Comparison of ENCODE assay signal across 20 cellular contexts in genomic region chr1:45630429-45630828, GRCh38. TPM values are rescaled to one million over a fixed set of nuclear protein-coding genes. Genes with fewer than 3 reads are reported as not detected.
DNase-seq lines count a peak whose midpoint lies in the region; ATAC-seq, FAIRE-seq and TF ChIP-seq lines count a peak whose summit lies in the region.
"Had no signal": no experiment of that assay in that cellular context is flagged by ENCODE, and none has a peak within 500 bp of the region (broad histone marks: within the 10 kb centered on the region; RNA-seq: fewer than 3 reads in every experiment).

No MANE protein-coding gene starts in this region.

- H3K9ac ChIP-seq in K562 (ENCODE audit: insufficient read depth in 1 of 2, low read depth in 2 of 2, low read length in 2 of 2) = no peak overlapping the region
- no peak overlapping the region for H3K9ac ChIP-seq in trophoblast cell (ENCODE audit: low read length)

- H2BK5ac ChIP-seq in trophoblast cell (ENCODE audit: low read depth, low read length, poor library complexity) = peak overlapping the region; percentile 14

- H3K4me1 Mint-ChIP-seq in activated CD4-positive, alpha-beta memory T cell treated with anti-CD3 and anti-CD28 coated beads for 36 hours (ENCODE audit: low read depth) = no peaks in the 10 kb centered on the region
- no peaks in the 10 kb centered on the region for H3K4me1 Mint-ChIP-seq in activated CD4-positive, alpha-beta memory T cell treated with anti-CD3 and anti-CD28 coated beads, Interleukin-2, amount 10 ng/mL, durations not matched to agents 7 days and 5 days
- H3K4me1 Mint-ChIP-seq in Calu3 (ENCODE audit: low read depth, unreplicated experiment) = no peaks in the 10 kb centered on the region
- H3K4me1 Mint-ChIP-seq: GM23338 had no signal

- 83% methylated on average over 1 of the region's 1 CpG for WGBS in K562 (ENCODE audit: insufficient coverage, low coverage, missing lambda C conversion rate)
- no CpG with 5 or more reads among the region's 1 CpG for WGBS in trophoblast cell (ENCODE audit: extremely low coverage, insufficient coverage, insufficient read length)

- CTCF ChIA-PET in activated CD4-positive, alpha-beta memory T cell treated with anti-CD3 and anti-CD28 coated beads for 36 hours (lab: Charles Lee) = no interaction called here
- CTCF ChIA-PET in activated CD4-positive, alpha-beta memory T cell treated with anti-CD3 and anti-CD28 coated beads, Interleukin-2, amount 10 ng/mL, durations not matched to agents 7 days and 5 days (lab: Charles Lee) = no interaction called here
- CTCF ChIA-PET in Calu3 (lab: Charles Lee) (no interaction called here), K562 (lab: Yijun Ruan, JAX; ENCODE audit: low intra/inter-chr PET ratio) (no interaction called here)

- POLR2A ChIA-PET in activated CD4-positive, alpha-beta memory T cell treated with anti-CD3 and anti-CD28 coated beads for 36 hours (lab: Charles Lee) = no interaction called here
- POLR2A ChIA-PET in activated CD4-positive, alpha-beta memory T cell treated with anti-CD3 and anti-CD28 coated beads, Interleukin-2, amount 10 ng/mL, durations not matched to agents 7 days and 5 days (lab: Charles Lee) = no interaction called here
- POLR2A ChIA-PET in K562 (lab: Yijun Ruan, JAX) = no interaction called here

- H2BK120ac ChIP-seq in trophoblast cell (ENCODE audit: insufficient read depth, low read length, poor library complexity) = no peak overlapping the region

- ATAC-seq in K562 (no peak), gastrocnemius medialis (no peak)
- ATAC-seq: GM23338, HCT116, PC-3 had no signal

- H4K20me1 ChIP-seq in K562 (replicated peaks; ENCODE audit: control insufficient read depth, insufficient read depth, low read length) = no peaks in the 10 kb centered on the region

- H3K27ac ChIP-seq in K562 (ENCODE audit: extremely low read depth, low read depth, low read length) (no peak overlapping the region), trophoblast cell (ENCODE audit: low read depth, low read length) (no peak overlapping the region), gastrocnemius medialis (peak overlapping the region in 1 of 4 donors; percentile 21)
- H3K27ac ChIP-seq: RWPE1 had no signal

- H3K27ac Mint-ChIP-seq in activated CD4-positive, alpha-beta memory T cell treated with anti-CD3 and anti-CD28 coated beads for 36 hours = peak overlapping the region; percentile 51
- no peak overlapping the region for H3K27ac Mint-ChIP-seq in activated CD4-positive, alpha-beta memory T cell treated with anti-CD3 and anti-CD28 coated beads, Interleukin-2, amount 10 ng/mL, durations not matched to agents 7 days and 5 days
- peak overlapping the region; percentile 17 for H3K27ac Mint-ChIP-seq in Calu3 (ENCODE audit: unreplicated experiment)
- H3K27ac Mint-ChIP-seq: GM23338 had no signal

- no peaks in the 10 kb centered on the region for H3K27me3 Mint-ChIP-seq in activated CD4-positive, alpha-beta memory T cell treated with anti-CD3 and anti-CD28 coated beads for 36 hours
- no peaks in the 10 kb centered on the region for H3K27me3 Mint-ChIP-seq in activated CD4-positive, alpha-beta memory T cell treated with anti-CD3 and anti-CD28 coated beads, Interleukin-2, amount 10 ng/mL, durations not matched to agents 7 days and 5 days
- no peaks in the 10 kb centered on the region for H3K27me3 Mint-ChIP-seq in Calu3 (ENCODE audit: unreplicated experiment)
- H3K27me3 Mint-ChIP-seq: CD8-positive, alpha-beta memory T cell had no signal

- no peaks in the 10 kb centered on the region for H3K4me1 ChIP-seq in K562 (replicated peaks in 1 of 2; ENCODE audit: control insufficient read depth in 2 of 2, insufficient read depth in 2 of 2, low read length in 2 of 2)
- no peaks in the 10 kb centered on the region for H3K4me1 ChIP-seq in trophoblast cell (ENCODE audit: control insufficient read depth in 1 of 2, insufficient read depth in 2 of 2, low read length in 2 of 2)
- no peaks in the 10 kb centered on the region for H3K4me1 ChIP-seq in gastrocnemius medialis
- H3K4me1 ChIP-seq: BE2C had no signal

- peaks cover 39% of the 10 kb centered on the region for H3K36me3 Mint-ChIP-seq in activated CD4-positive, alpha-beta memory T cell treated with anti-CD3 and anti-CD28 coated beads for 36 hours
- peaks cover 60% of the 10 kb centered on the region for H3K36me3 Mint-ChIP-seq in activated CD4-positive, alpha-beta memory T cell treated with anti-CD3 and anti-CD28 coated beads, Interleukin-2, amount 10 ng/mL, durations not matched to agents 7 days and 5 days (ENCODE audit: low read depth)
- peaks cover 54% of the 10 kb centered on the region for H3K36me3 Mint-ChIP-seq in Calu3 (ENCODE audit: insufficient read depth, unreplicated experiment)

- H3K27me3 ChIP-seq in K562 (ENCODE audit: control insufficient read depth in 2 of 2, insufficient read depth in 2 of 2, low read length in 2 of 2) = no peaks in the 10 kb centered on the region; a peak in 1 of 5 replicates
- H3K27me3 ChIP-seq in trophoblast cell (ENCODE audit: insufficient read depth, low read length) = no peaks in the 10 kb centered on the region
- H3K27me3 ChIP-seq in gastrocnemius medialis = no peaks in the 10 kb centered on the region
- H3K27me3 ChIP-seq: BE2C had no signal

- H3K23ac ChIP-seq in trophoblast cell (ENCODE audit: low read length) = no peak overlapping the region

- no peaks in the 10 kb centered on the region for H3K9me3 Mint-ChIP-seq in activated CD4-positive, alpha-beta memory T cell treated with anti-CD3 and anti-CD28 coated beads for 36 hours
- H3K9me3 Mint-ChIP-seq in activated CD4-positive, alpha-beta memory T cell treated with anti-CD3 and anti-CD28 coated beads, Interleukin-2, amount 10 ng/mL, durations not matched to agents 7 days and 5 days = no peaks in the 10 kb centered on the region
- no peaks in the 10 kb centered on the region for H3K9me3 Mint-ChIP-seq in Calu3 (ENCODE audit: low read depth, unreplicated experiment)
- H3K9me3 Mint-ChIP-seq: CD8-positive, alpha-beta memory T cell; GM23338 had no signal

- no peaks in the 10 kb centered on the region for H3K9me1 ChIP-seq in K562 (ENCODE audit: control insufficient read depth, insufficient read depth, low read length)

- H2BK12ac ChIP-seq in trophoblast cell (ENCODE audit: low read length) = no peak overlapping the region

- TF ChIP-seq CTCF in Calu3 (IDR thresholded peaks at IDR 0.05; ENCODE audit: unreplicated experiment) (no peak), K562 (IDR thresholded peaks at IDR 0.05 in 2 of 3, conservative IDR thresholded peaks at IDR 0.05 in 1 of 3; ENCODE audit: insufficient read depth in 2 of 3, low read depth in 1 of 3, low read length in 3 of 3) (no peak), gastrocnemius medialis (IDR thresholded peaks at IDR 0.05 in 4 of 5, conservative IDR thresholded peaks at IDR 0.05 in 1 of 5) (no peak)

- no peak overlapping the region for H3K14ac ChIP-seq in trophoblast cell (ENCODE audit: low read length)

- no peak for DNase-seq in activated CD4-positive, alpha-beta memory T cell treated with anti-CD3 and anti-CD28 coated beads for 36 hours
- DNase-seq in activated CD4-positive, alpha-beta memory T cell treated with anti-CD3 and anti-CD28 coated beads, Interleukin-2, amount 10 ng/mL, durations not matched to agents 7 days and 5 days = no peak
- DNase-seq in Calu3 (no peak), K562 (ENCODE audit: extremely low read depth in 1 of 4, low spot score in 3 of 4) (no peak), trophoblast cell (no peak), gastrocnemius medialis (no peak), DMS 273 treated with DMSO at 0.1 percent for 48 hours (lab: John Stamatoyannopoulos, UW) (no peak)
- no peak for DNase-seq in activated CD8-positive, alpha-beta memory T cell treated with anti-CD3 and anti-CD28 coated beads, Interleukin-2, amount 50 U/mL, for 48 hours
- DNase-seq: 8988T; BE2C; CD8-positive, alpha-beta memory T cell; KBM-7; MV-4-11; NCI-H1436; NCI-H2081; NCI-H748 treated with DMSO at 0.1 percent for 48 hours; PC-3 had no signal

- peaks cover 94% of the 10 kb centered on the region for H3K36me3 ChIP-seq in K562 (ENCODE audit: control insufficient read depth, insufficient read depth, low read length)
- peaks cover 34 to 62% of the 10 kb centered on the region in 2 experiments for H3K36me3 ChIP-seq in trophoblast cell (ENCODE audit: control insufficient read depth in 1 of 2, insufficient read depth in 2 of 2, low read length in 2 of 2)
- peaks cover 8 to 97% of the 10 kb centered on the region in 2 donors for H3K36me3 ChIP-seq in gastrocnemius medialis

- H4K91ac ChIP-seq in trophoblast cell (ENCODE audit: low read depth, low read length) = no peak overlapping the region

- H3K79me2 ChIP-seq in K562 (ENCODE audit: control insufficient read depth, insufficient read depth, low read length) = no peaks in the 10 kb centered on the region
- no peaks in the 10 kb centered on the region for H3K79me2 ChIP-seq in trophoblast cell (ENCODE audit: control insufficient read depth, insufficient read depth, low read length, poor library complexity)

- H2AK5ac ChIP-seq in trophoblast cell (ENCODE audit: low read length) = no peak overlapping the region

- H3K4ac ChIP-seq in trophoblast cell (ENCODE audit: low read depth, low read length) = no peak overlapping the region

- FAIRE-seq in K562 (lab: Jason Lieb, UNC) = no peak

- H3K18ac ChIP-seq in trophoblast cell (ENCODE audit: low read length) = no peak overlapping the region

- H3K4me2 ChIP-seq in K562 (ENCODE audit: insufficient read depth, low read length) (no peak overlapping the region), trophoblast cell (ENCODE audit: low read length) (no peak overlapping the region)
- H3K4me2 ChIP-seq: GM23338 had no signal

- no peak for TF ChIP-seq RAD21 in K562 (CRISPR knock-in tag; conservative IDR thresholded peaks at IDR 0.05 in 1 of 2, IDR thresholded peaks at IDR 0.05 in 1 of 2)

- H3K4me3 Mint-ChIP-seq in activated CD4-positive, alpha-beta memory T cell treated with anti-CD3 and anti-CD28 coated beads for 36 hours = no peak overlapping the region
- H3K4me3 Mint-ChIP-seq in activated CD4-positive, alpha-beta memory T cell treated with anti-CD3 and anti-CD28 coated beads, Interleukin-2, amount 10 ng/mL, durations not matched to agents 7 days and 5 days = no peak overlapping the region
- H3K4me3 Mint-ChIP-seq in Calu3 (ENCODE audit: low read depth, unreplicated experiment) = no peak overlapping the region
- H3K4me3 Mint-ChIP-seq: CD8-positive, alpha-beta memory T cell; GM23338 had no signal

- no peak for TF ChIP-seq EP300 in K562 (IDR thresholded peaks at IDR 0.05; ENCODE audit: low read length)

- H4K8ac ChIP-seq in trophoblast cell (ENCODE audit: low read depth, low read length) = no peak overlapping the region

- intact Hi-C loops in activated CD4-positive, alpha-beta memory T cell treated with anti-CD3 and anti-CD28 coated beads for 36 hours (cut with micrococcal nuclease) = no loop called here
- intact Hi-C loops in Calu3 (cut with micrococcal nuclease; ENCODE audit: unreplicated experiment) (no loop called here), K562 (cut with micrococcal nuclease) (no loop called here), gastrocnemius medialis (cut with DNase I; ENCODE audit: low total_unique reads) (no loop called here)

- H3K4me3 ChIP-seq in K562 = no peak overlapping the region
- H3K4me3 ChIP-seq in trophoblast cell (ENCODE audit: low read depth, low read length) = no peak overlapping the region
- no peak overlapping the region for H3K4me3 ChIP-seq in gastrocnemius medialis
- H3K4me3 ChIP-seq: GM23338 had no signal

- H2AFZ ChIP-seq in K562 (ENCODE audit: low read depth, low read length) (no peak overlapping the region), trophoblast cell (ENCODE audit: insufficient read depth, low read length, poor library complexity) (no peak overlapping the region)
- H2AFZ ChIP-seq: GM23338 had no signal

- in situ Hi-C loops in K562 (cut with MboI) (loop anchor here (25.0 kb wide), 1 partner anchor 557 kb away; the partner anchor contains the start of genes P3R3URF, POMGNT1 and TSPAN1), gastrocnemius medialis (cut with MboI; ENCODE audit: low sequenced_read_pairs in 4 of 4) (no loop called here)

- no peaks in the 10 kb centered on the region for H3K79me1 ChIP-seq in trophoblast cell (ENCODE audit: low read length)

- no peaks in the 10 kb centered on the region for H3K9me3 ChIP-seq in K562 (replicated peaks; ENCODE audit: control insufficient read depth, insufficient read depth, low read depth, low read length)
- H3K9me3 ChIP-seq in trophoblast cell (ENCODE audit: insufficient read depth, low read depth, low read length) = no peaks in the 10 kb centered on the region
- H3K9me3 ChIP-seq in gastrocnemius medialis = no peaks in the 10 kb centered on the region
- H3K9me3 ChIP-seq: BE2C had no signal

- H4K12ac ChIP-seq in trophoblast cell (ENCODE audit: low read depth, low read length) = no peak overlapping the region

- no peak; the same call in 1 of the 2 replicates for TF ChIP-seq POLR2A in K562 (conservative IDR thresholded peaks at IDR 0.05)
- no peak for TF ChIP-seq POLR2A in gastrocnemius medialis (IDR thresholded peaks at IDR 0.05)

- BruUV-seq in Calu3 (replicated peaks; lab: Mats Ljungman, UMichigan) = no TSS peak
- BruUV-seq in K562 (replicated peaks; lab: Mats Ljungman, UMichigan) = no TSS peak

RNA-seq across cellular contexts. Expression of gene CCDC17, which starts 6.6 kb away (rescaled TPM):
- 1 to 10 TPM; 1.1 to 1.3 TPM for total RNA-seq in activated CD4-positive, alpha-beta memory T cell treated with anti-CD3 and anti-CD28 coated beads for 36 hours
- total RNA-seq in activated CD4-positive, alpha-beta memory T cell treated with anti-CD3 and anti-CD28 coated beads, Interleukin-2, amount 10 ng/mL, durations not matched to agents 7 days and 5 days = 1 to 10 TPM; 2.6 to 3.6 TPM
- total RNA-seq in Calu3 (2022) = 4.7 and 8.3 TPM in 2 replicates
- 10.6 and 21.6 TPM in 2 replicates for total RNA-seq in K562 (2011; cell fraction: chromatin; rRNA removed; ENCODE audit: low replicate concordance)
- 10.8 and 12.8 TPM in 2 replicates for total RNA-seq in K562 (2011; cell fraction: nucleolus; rRNA removed)
- 9.5 and 12.6 TPM in 2 replicates for total RNA-seq in K562 (2011; cell fraction: nucleoplasm; rRNA removed)
- total RNA-seq in K562 (2014; rRNA removed) = 0.82 and 2.1 TPM in 2 replicates
- 0.62 and 0.73 TPM in 2 replicates for total RNA-seq in K562 (2014; rRNA removed; fragmentation: Illumina TruSeq; extraction: Trizol)
- 1.1 and 1.3 TPM in 2 replicates for total RNA-seq in K562 (2015; rRNA removed; fragmentation: Illumina TruSeq; extraction: Trizol)
- total RNA-seq in K562 (2021) = 2.0 and 2.4 TPM in 2 replicates
- polyA plus RNA-seq in K562 (2011; rRNA removed) = 0.85 and 1.4 TPM in 2 replicates
- polyA plus RNA-seq in K562 (2011; cell fraction: cytosol; rRNA removed) = 0.78 and 0.98 TPM in 2 replicates
- 9.2 and 13.3 TPM in 2 replicates for polyA plus RNA-seq in K562 (2011; cell fraction: nucleus; rRNA removed)
- polyA plus RNA-seq in K562 (2012) = 0.56 and 1.4 TPM in 2 replicates
- polyA plus RNA-seq in K562 (2014; fragmentation: Illumina TruSeq; extraction: Trizol) = 0.51 and 0.54 TPM in 2 replicates
- under 1 TPM; 0.20 TPM for polyA plus RNA-seq in K562 (2014; fragmentation: Nextera tagmentation; extraction: Ambion mirVana)
- 1.4 and 1.6 TPM in 2 replicates for polyA plus RNA-seq in K562 (2014; rRNA removed)
- polyA minus RNA-seq in K562 (2011; rRNA and poly(A)+ RNA removed) = 1.3 and 1.7 TPM in 2 replicates
- polyA minus RNA-seq in K562 (2011; cell fraction: cytosol; rRNA and poly(A)+ RNA removed) = 0.76 and 0.91 TPM in 2 replicates
- polyA minus RNA-seq in K562 (2011; cell fraction: nucleus; rRNA and poly(A)+ RNA removed) = 3.5 and 3.7 TPM in 2 replicates
- polyA plus RNA-seq in trophoblast cell (2013) = 0.49 and 0.54 TPM in 2 replicates
- 1 to 10 TPM in 2 of 4 donors, under 1 TPM in 2; 0.12 to 6.9 (median 0.60) TPM for total RNA-seq in gastrocnemius medialis

RNA-seq across cellular contexts. Expression of gene NASP, which starts 46.6 kb away (rescaled TPM):
- 100 to 1,000 TPM; 233 to 235 TPM for total RNA-seq in activated CD4-positive, alpha-beta memory T cell treated with anti-CD3 and anti-CD28 coated beads for 36 hours
- 100 to 1,000 TPM; 166 to 172 TPM for total RNA-seq in activated CD4-positive, alpha-beta memory T cell treated with anti-CD3 and anti-CD28 coated beads, Interleukin-2, amount 10 ng/mL, durations not matched to agents 7 days and 5 days
- total RNA-seq in Calu3 (2022) (171 and 185 TPM in 2 replicates), K562 (2014; rRNA removed) (348 and 419 TPM in 2 replicates), K562 (2014; rRNA removed; fragmentation: Illumina TruSeq; extraction: Trizol) (452 and 498 TPM in 2 replicates), K562 (2015; rRNA removed; fragmentation: Illumina TruSeq; extraction: Trizol) (479 and 526 TPM in 2 replicates), K562 (2021) (297 and 341 TPM in 2 replicates), gastrocnemius medialis (10 to 100 TPM; 25.5 to 32.7 (median 27.3) TPM)
- total RNA-seq in K562 (2011; cell fraction: chromatin; rRNA removed; ENCODE audit: low replicate concordance) = 238 and 493 TPM in 2 replicates
- 142 and 174 TPM in 2 replicates for total RNA-seq in K562 (2011; cell fraction: nucleolus; rRNA removed)
- 284 and 450 TPM in 2 replicates for total RNA-seq in K562 (2011; cell fraction: nucleoplasm; rRNA removed)
- polyA plus RNA-seq in K562 (2011; rRNA removed) (279 and 361 TPM in 2 replicates), K562 (2014; fragmentation: Illumina TruSeq; extraction: Trizol) (471 and 546 TPM in 2 replicates), K562 (2014; fragmentation: Nextera tagmentation; extraction: Ambion mirVana) (100 to 1,000 TPM; 199 to 369 TPM), K562 (2014; rRNA removed) (496 and 578 TPM in 2 replicates)
- polyA plus RNA-seq in K562 (2011; cell fraction: cytosol; rRNA removed) = 164 and 221 TPM in 2 replicates
- 319 and 321 TPM in 2 replicates for polyA plus RNA-seq in K562 (2011; cell fraction: nucleus; rRNA removed)
- polyA plus RNA-seq in K562 (2012) = 265 and 362 TPM in 2 replicates
- 269 and 276 TPM in 2 replicates for polyA minus RNA-seq in K562 (2011; rRNA and poly(A)+ RNA removed)
- polyA minus RNA-seq in K562 (2011; cell fraction: cytosol; rRNA and poly(A)+ RNA removed) = 152 and 212 TPM in 2 replicates
- 132 and 189 TPM in 2 replicates for polyA minus RNA-seq in K562 (2011; cell fraction: nucleus; rRNA and poly(A)+ RNA removed)
- polyA plus RNA-seq in trophoblast cell (2013) = 129 and 144 TPM in 2 replicates

RNA-seq across cellular contexts. Expression of gene GPBP1L1, which starts 55.9 kb away (rescaled TPM):
- total RNA-seq in activated CD4-positive, alpha-beta memory T cell treated with anti-CD3 and anti-CD28 coated beads for 36 hours = 100 to 1,000 TPM; 106 TPM
- 100 to 1,000 TPM; 130 to 134 TPM for total RNA-seq in activated CD4-positive, alpha-beta memory T cell treated with anti-CD3 and anti-CD28 coated beads, Interleukin-2, amount 10 ng/mL, durations not matched to agents 7 days and 5 days
- 117 and 127 TPM in 2 replicates for total RNA-seq in Calu3 (2022)
- total RNA-seq in K562 (2011; cell fraction: chromatin; rRNA removed; ENCODE audit: low replicate concordance) = 283 and 462 TPM in 2 replicates
- total RNA-seq in K562 (2011; cell fraction: nucleolus; rRNA removed) = 159 and 187 TPM in 2 replicates
- 247 and 326 TPM in 2 replicates for total RNA-seq in K562 (2011; cell fraction: nucleoplasm; rRNA removed)
- 122 and 133 TPM in 2 replicates for total RNA-seq in K562 (2014; rRNA removed)
- 216 and 236 TPM in 2 replicates for total RNA-seq in K562 (2014; rRNA removed; fragmentation: Illumina TruSeq; extraction: Trizol)
- total RNA-seq in K562 (2015; rRNA removed; fragmentation: Illumina TruSeq; extraction: Trizol) = 176 and 178 TPM in 2 replicates
- 138 and 149 TPM in 2 replicates for total RNA-seq in K562 (2021)
- polyA plus RNA-seq in K562 (2011; rRNA removed) = 128 and 138 TPM in 2 replicates
- polyA plus RNA-seq in K562 (2011; cell fraction: cytosol; rRNA removed) = 49.8 and 94.3 TPM in 2 replicates
- 173 and 219 TPM in 2 replicates for polyA plus RNA-seq in K562 (2011; cell fraction: nucleus; rRNA removed)
- polyA plus RNA-seq in K562 (2012) = 86.4 and 101 TPM in 2 replicates
- 165 and 174 TPM in 2 replicates for polyA plus RNA-seq in K562 (2014; fragmentation: Illumina TruSeq; extraction: Trizol)
- polyA plus RNA-seq in K562 (2014; fragmentation: Nextera tagmentation; extraction: Ambion mirVana) = 100 to 1,000 TPM in 1 of 2 experiments, 10 to 100 TPM in 1; 86.0 to 128 TPM
- 80.8 and 96.8 TPM in 2 replicates for polyA plus RNA-seq in K562 (2014; rRNA removed)
- 244 and 278 TPM in 2 replicates for polyA minus RNA-seq in K562 (2011; rRNA and poly(A)+ RNA removed)
- 68.6 and 88.3 TPM in 2 replicates for polyA minus RNA-seq in K562 (2011; cell fraction: cytosol; rRNA and poly(A)+ RNA removed)
- 135 and 244 TPM in 2 replicates for polyA minus RNA-seq in K562 (2011; cell fraction: nucleus; rRNA and poly(A)+ RNA removed)
- 69.1 and 73.8 TPM in 2 replicates for polyA plus RNA-seq in trophoblast cell (2013)
- 10 to 100 TPM; 58.5 to 99.5 (median 81.8) TPM for total RNA-seq in gastrocnemius medialis

RNA-seq across cellular contexts. Expression of gene TMEM69, which starts 57.6 kb away (rescaled TPM):
- total RNA-seq in activated CD4-positive, alpha-beta memory T cell treated with anti-CD3 and anti-CD28 coated beads for 36 hours = 10 to 100 TPM; 34.0 to 34.5 TPM
- 10 to 100 TPM; 19.2 to 22.6 TPM for total RNA-seq in activated CD4-positive, alpha-beta memory T cell treated with anti-CD3 and anti-CD28 coated beads, Interleukin-2, amount 10 ng/mL, durations not matched to agents 7 days and 5 days
- total RNA-seq in Calu3 (2022) (29.3 and 31.7 TPM in 2 replicates), K562 (2014; rRNA removed) (47.3 and 73.2 TPM in 2 replicates), K562 (2014; rRNA removed; fragmentation: Illumina TruSeq; extraction: Trizol) (103 and 117 TPM in 2 replicates), K562 (2015; rRNA removed; fragmentation: Illumina TruSeq; extraction: Trizol) (85.0 and 85.2 TPM in 2 replicates), K562 (2021) (66.5 and 68.6 TPM in 2 replicates), gastrocnemius medialis (10 to 100 TPM; 19.5 to 32.0 (median 22.0) TPM)
- total RNA-seq in K562 (2011; cell fraction: chromatin; rRNA removed; ENCODE audit: low replicate concordance) = 69.1 and 83.0 TPM in 2 replicates
- 69.2 and 76.9 TPM in 2 replicates for total RNA-seq in K562 (2011; cell fraction: nucleolus; rRNA removed)
- 117 and 160 TPM in 2 replicates for total RNA-seq in K562 (2011; cell fraction: nucleoplasm; rRNA removed)
- polyA plus RNA-seq in K562 (2011; rRNA removed) (248 and 266 TPM in 2 replicates), K562 (2014; fragmentation: Illumina TruSeq; extraction: Trizol) (129 and 149 TPM in 2 replicates), K562 (2014; fragmentation: Nextera tagmentation; extraction: Ambion mirVana) (100 to 1,000 TPM; 136 to 143 TPM), K562 (2014; rRNA removed) (82.0 and 130 TPM in 2 replicates)
- 143 and 217 TPM in 2 replicates for polyA plus RNA-seq in K562 (2011; cell fraction: cytosol; rRNA removed)
- polyA plus RNA-seq in K562 (2011; cell fraction: nucleus; rRNA removed) = 68.9 and 105 TPM in 2 replicates
- polyA plus RNA-seq in K562 (2012) = 58.0 and 104 TPM in 2 replicates
- polyA minus RNA-seq in K562 (2011; rRNA and poly(A)+ RNA removed) = 147 and 159 TPM in 2 replicates
- 34.7 and 59.2 TPM in 2 replicates for polyA minus RNA-seq in K562 (2011; cell fraction: cytosol; rRNA and poly(A)+ RNA removed)
- polyA minus RNA-seq in K562 (2011; cell fraction: nucleus; rRNA and poly(A)+ RNA removed) = 17.2 and 47.9 TPM in 2 replicates
- 41.7 and 42.5 TPM in 2 replicates for polyA plus RNA-seq in trophoblast cell (2013)
